14 cellular contexts compared by ENCODE assay signal in the genomic region with DNA sequence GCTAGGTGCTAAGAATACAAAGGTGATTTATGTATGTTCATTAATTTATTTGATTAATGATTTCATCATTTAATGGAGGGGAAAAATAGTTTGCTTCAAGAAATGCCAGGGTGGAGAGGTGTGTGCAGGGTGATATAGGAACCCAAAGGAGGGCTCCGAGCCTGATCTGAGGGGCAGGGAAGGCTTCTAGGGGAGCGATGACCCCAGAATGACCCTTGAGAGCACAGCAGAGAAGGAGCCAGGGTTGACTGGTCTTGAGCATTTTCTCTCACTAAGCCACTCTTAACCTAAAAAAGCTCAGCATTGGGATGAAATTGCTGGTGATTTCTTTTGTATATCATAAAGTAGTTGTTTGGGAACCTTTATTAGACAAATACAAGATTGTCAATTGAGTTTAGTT.
"Had no signal": no experiment of that assay in that cellular context is flagged by ENCODE, and none has a peak within 500 bp of the region (broad histone marks: within the 10 kb centered on the region; RNA-seq: fewer than 3 reads in every experiment).

No MANE protein-coding gene starts in this region.

- H3K27ac ChIP-seq: adrenal gland, ovary had no signal

- H3K36me3 ChIP-seq: adrenal gland, ovary had no signal

- H3K9me3 Mint-ChIP-seq: endodermal cell, neural crest cell had no signal

- DNase-seq: activated CD4-positive, alpha-beta T cell treated with anti-CD3 and anti-CD28 coated beads, Interleukin-2, amount 50 U/mL, for 1 hour; activated naive CD4-positive, alpha-beta T cell treated with anti-CD3 and anti-CD28 coated beads, Interleukin-2, amount 50 U/mL, for 16 hours; activated T-cell treated with anti-CD3 and anti-CD28 coated beads for 4 hours; adrenal gland; cerebellar nuclear complex; dermis blood vessel endothelial cell; endodermal cell; erythroblast; ovary; small intestine; substantia nigra had no signal

- H3K4me3 ChIP-seq: adrenal gland, ovary had no signal

- H3K4me1 Mint-ChIP-seq: endodermal cell had no signal

- H3K9me3 ChIP-seq: adrenal gland, ovary had no signal

- H3K27ac Mint-ChIP-seq: endodermal cell had no signal

- H3K27me3 ChIP-seq: adrenal gland, ovary had no signal

- H3K4me3 Mint-ChIP-seq: endodermal cell, memory B cell, neural crest cell had no signal

- ATAC-seq: left lobe of liver had no signal

- FAIRE-seq: small intestine had no signal
